ENCODE assay signal across 8 cellular contexts in the genomic region with DNA sequence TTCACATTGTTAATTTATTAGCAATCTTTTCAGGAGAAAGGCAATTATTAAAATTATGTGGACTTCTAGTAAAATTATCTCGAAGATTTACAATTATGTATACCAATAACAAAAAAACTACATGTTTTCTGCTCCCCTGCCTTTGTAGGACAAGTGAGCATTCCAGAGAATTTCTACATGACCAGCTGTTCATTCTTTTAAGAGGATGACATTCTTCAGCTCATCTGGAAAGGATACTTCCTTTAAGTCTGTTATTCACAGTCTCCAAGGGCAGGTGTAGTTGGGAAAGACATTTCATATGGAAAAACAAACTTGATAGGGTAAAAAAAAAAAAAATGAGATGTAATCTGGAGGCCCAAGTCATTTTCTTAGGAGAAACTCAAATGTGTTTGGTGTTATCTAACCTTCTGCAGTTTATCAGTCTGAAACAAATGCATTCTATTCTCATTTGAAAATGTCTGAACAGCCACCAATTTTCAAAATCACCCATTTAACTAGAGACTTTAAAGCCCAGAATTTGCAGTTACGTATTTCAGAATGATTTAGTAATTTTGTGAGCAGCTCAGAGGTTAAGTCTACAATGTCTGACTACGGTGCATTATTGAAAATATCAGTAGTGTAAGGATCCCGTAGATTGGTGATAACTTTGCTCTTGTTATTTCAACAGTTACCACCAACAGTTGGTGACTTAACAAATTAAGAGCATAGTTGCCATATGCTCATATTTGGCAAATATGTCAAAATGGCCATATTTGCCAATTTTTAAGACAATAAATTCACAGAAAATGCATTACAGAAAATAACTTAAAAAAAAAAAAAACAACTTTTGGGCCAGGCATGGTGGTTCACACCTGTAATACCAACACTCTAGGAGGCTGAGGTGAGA. TPM values are rescaled to one million over a fixed set of nuclear protein-coding genes. Genes with fewer than 3 reads are reported as not detected.
DNase-seq lines count a peak whose midpoint lies in the region; ATAC-seq and TF ChIP-seq lines count a peak whose summit lies in the region.

No MANE protein-coding gene starts in this region.

- no peak for TF ChIP-seq CTCF in ascending aorta (IDR thresholded peaks at IDR 0.05)
- TF ChIP-seq CTCF in suprapubic skin (IDR thresholded peaks at IDR 0.05) = no peak

- H3K4me3 ChIP-seq in ascending aorta = peak overlapping the region in 1 of 2 donors; percentile 58
- peak overlapping the region; percentile 79 for H3K4me3 ChIP-seq in suprapubic skin

- H3K4me1 ChIP-seq in ascending aorta (no peaks in the 10 kb centered on the region), suprapubic skin (peaks cover 33% of the 10 kb centered on the region)

- no peak overlapping the region for H3K27ac Mint-ChIP-seq in activated CD8-positive, alpha-beta memory T cell treated with anti-CD3 and anti-CD28 coated beads, Interleukin-2, amount 10 ng/mL, durations not matched to agents 7 days and 5 days

- H3K4me3 Mint-ChIP-seq in activated CD8-positive, alpha-beta memory T cell treated with anti-CD3 and anti-CD28 coated beads, Interleukin-2, amount 10 ng/mL, durations not matched to agents 7 days and 5 days = peak overlapping the region; percentile 89

- no peaks in the 10 kb centered on the region for H3K9me3 Mint-ChIP-seq in activated CD8-positive, alpha-beta memory T cell treated with anti-CD3 and anti-CD28 coated beads, Interleukin-2, amount 10 ng/mL, durations not matched to agents 7 days and 5 days (ENCODE audit: low read depth)

- 84% methylated on average over 4 of the region's 4 CpGs for WGBS in suprapubic skin

- H3K9me3 ChIP-seq in ascending aorta (no peaks in the 10 kb centered on the region), suprapubic skin (no peaks in the 10 kb centered on the region)

- peaks cover 29% of the 10 kb centered on the region for H3K36me3 Mint-ChIP-seq in activated CD8-positive, alpha-beta memory T cell treated with anti-CD3 and anti-CD28 coated beads, Interleukin-2, amount 10 ng/mL, durations not matched to agents 7 days and 5 days

- H3K36me3 ChIP-seq in ascending aorta (no peaks in the 10 kb centered on the region), suprapubic skin (no peaks in the 10 kb centered on the region)

- DNase-seq in activated CD8-positive, alpha-beta memory T cell treated with anti-CD3 and anti-CD28 coated beads, Interleukin-2, amount 10 ng/mL, durations not matched to agents 7 days and 5 days = no peak
- DNase-seq in activated CD8-positive, alpha-beta memory T cell treated with anti-CD3 and anti-CD28 coated beads, Interleukin-2, amount 50 U/mL, for 48 hours = no peak
- DNase-seq in ascending aorta (ENCODE audit: low spot score in 2 of 2) (no peak), kidney glomerular epithelial cell (lab: John Stamatoyannopoulos, UW) (peak; percentile 83), suprapubic skin (ENCODE audit: low spot score in 2 of 2) (no peak), iPS-NIHi7 (ENCODE audit: extremely low spot score) (no peak)

- TF ChIP-seq POLR2A in suprapubic skin (IDR thresholded peaks at IDR 0.05) = no peak

- H3K27me3 Mint-ChIP-seq in activated CD8-positive, alpha-beta memory T cell treated with anti-CD3 and anti-CD28 coated beads, Interleukin-2, amount 10 ng/mL, durations not matched to agents 7 days and 5 days = peaks cover 4% of the 10 kb centered on the region

- CTCF ChIA-PET in activated CD8-positive, alpha-beta memory T cell treated with anti-CD3 and anti-CD28 coated beads, Interleukin-2, amount 10 ng/mL, durations not matched to agents 7 days and 5 days (lab: Charles Lee) = interaction anchor here (0.9 to 7.9 kb wide), 9 partner anchors 12 to 553 kb away, joined by 3 to 86 read pairs (median 6); no protein-coding TSS in a partner anchor

- H3K27ac ChIP-seq in ascending aorta (peak overlapping the region; percentile 95), suprapubic skin (peak overlapping the region; percentile 94)

- no peaks in the 10 kb centered on the region for H3K27me3 ChIP-seq in ascending aorta
- no peaks in the 10 kb centered on the region for H3K27me3 ChIP-seq in suprapubic skin

- peaks cover 54% of the 10 kb centered on the region for H3K4me1 Mint-ChIP-seq in activated CD8-positive, alpha-beta memory T cell treated with anti-CD3 and anti-CD28 coated beads, Interleukin-2, amount 10 ng/mL, durations not matched to agents 7 days and 5 days

- TF ChIP-seq EP300 in suprapubic skin (IDR thresholded peaks at IDR 0.05) = no peak

- intact Hi-C loops in ascending aorta (cut with DNase I) = loop anchor here (5.0 kb wide), 2 partner anchors 96 to 311 kb away; no protein-coding TSS in a partner anchor

- ATAC-seq in activated CD8-positive, alpha-beta memory T cell treated with anti-CD3 and anti-CD28 coated beads, Interleukin-2, amount 10 ng/mL, durations not matched to agents 7 days and 5 days = no peak
- no peak for ATAC-seq in HG03521 (IDR thresholded peaks at IDR 0.05; ENCODE audit: unreplicated experiment)
- ATAC-seq in HG03095 (IDR thresholded peaks at IDR 0.05; ENCODE audit: unreplicated experiment) = no peak

RNA-seq across cellular contexts. Expression of gene PHLDA1, which starts 1.8 kb away (rescaled TPM):
- 10 to 100 TPM; 36.8 to 95.6 TPM for total RNA-seq in activated CD8-positive, alpha-beta memory T cell treated with anti-CD3 and anti-CD28 coated beads, Interleukin-2, amount 10 ng/mL, durations not matched to agents 7 days and 5 days
- total RNA-seq in ascending aorta (11.8 TPM), suprapubic skin (10 to 100 TPM; 16.4 to 31.2 (median 23.3) TPM)

RNA-seq across cellular contexts. Expression of gene NAP1L1, which starts 51.1 kb away (rescaled TPM):
- total RNA-seq in activated CD8-positive, alpha-beta memory T cell treated with anti-CD3 and anti-CD28 coated beads, Interleukin-2, amount 10 ng/mL, durations not matched to agents 7 days and 5 days = 100 to 1,000 TPM; 434 to 655 TPM
- 116 TPM for total RNA-seq in ascending aorta
- total RNA-seq in suprapubic skin = 100 to 1,000 TPM; 159 to 243 (median 186) TPM
